22 cellular contexts compared by ENCODE assay signal in genomic region chr12:8541591-8541990, GRCh38. TPM values are rescaled to one million over a fixed set of nuclear protein-coding genes. Genes with fewer than 3 reads are reported as not detected.
"Had no signal": no experiment of that assay in that cellular context is flagged by ENCODE, and none has a peak within 500 bp of the region (broad histone marks: within the 10 kb centered on the region; RNA-seq: fewer than 3 reads in every experiment).

No MANE protein-coding gene starts in this region.

- H3K36me3 Mint-ChIP-seq: memory B cell; natural killer cell treated with Interleukin-12 subunit alpha and Interleukin-12 subunit beta and Interleukin-15 and Interleukin-18, amount 100 ng/mL, for 72 hours had no signal

- H3K4me3 ChIP-seq: coronary artery, gastrocnemius medialis, suprapubic skin, thyroid gland, vagina had no signal

- H3K9me3 ChIP-seq: gastrocnemius medialis, heart right ventricle, suprapubic skin, thyroid gland, upper lobe of right lung, vagina had no signal

- H3K27ac Mint-ChIP-seq: memory B cell; natural killer cell treated with Interleukin-12 subunit alpha and Interleukin-12 subunit beta and Interleukin-15 and Interleukin-18, amount 100 ng/mL, for 72 hours had no signal

- H3K36me3 ChIP-seq: gastrocnemius medialis, heart right ventricle, suprapubic skin, thyroid gland, upper lobe of right lung, vagina had no signal

- H3K4me1 ChIP-seq: gastrocnemius medialis, suprapubic skin, thyroid gland, upper lobe of right lung, vagina had no signal

- ATAC-seq: esophagus mucosa; natural killer cell treated with Interleukin-12 subunit alpha and Interleukin-12 subunit beta and Interleukin-15 and Interleukin-18, amount 100 ng/mL, for 72 hours had no signal

- DNase-seq: effector memory CD4-positive, alpha-beta T cell; gastrocnemius medialis; heart right ventricle; hypothalamus; midbrain; stimulated activated CD4-positive, alpha-beta T cell treated with anti-CD3 and anti-CD28 coated beads, Interleukin-2, amount 100 ng/mL, for 24 hours; stimulated activated CD4-positive, alpha-beta T cell treated with anti-CD3 and anti-CD28 coated beads, Interleukin-4, amount 100 ng/mL, for 4 hours; stimulated activated naive CD4-positive, alpha-beta T cell; thyroid gland; upper lobe of right lung had no signal

- H3K27me3 ChIP-seq: gastrocnemius medialis, thyroid gland, upper lobe of right lung, vagina had no signal

- H3K9me3 Mint-ChIP-seq: natural killer cell treated with Interleukin-12 subunit alpha and Interleukin-12 subunit beta and Interleukin-15 and Interleukin-18, amount 100 ng/mL, for 72 hours had no signal

- H3K4me3 Mint-ChIP-seq: memory B cell; natural killer cell treated with Interleukin-12 subunit alpha and Interleukin-12 subunit beta and Interleukin-15 and Interleukin-18, amount 100 ng/mL, for 72 hours had no signal

- H3K27ac ChIP-seq: coronary artery, gastrocnemius medialis, suprapubic skin, thyroid gland, vagina had no signal

RNA-seq across cellular contexts. Expression of gene CLEC4E, which starts 0.9 kb away (rescaled TPM):
- total RNA-seq: cerebellum; esophagus mucosa; fibroblast of villous mesenchyme; natural killer cell treated with Interleukin-12 subunit alpha and Interleukin-12 subunit beta and Interleukin-15 and Interleukin-18, amount 100 ng/mL, for 72 hours; osteoblast; pulmonary artery endothelial cell; skeletal muscle tissue; vagina had no signal

RNA-seq across cellular contexts. Expression of gene CLEC4D, which starts 28.3 kb away (rescaled TPM):
- total RNA-seq: cerebellum; fibroblast of villous mesenchyme; left lobe of liver; natural killer cell treated with Interleukin-12 subunit alpha and Interleukin-12 subunit beta and Interleukin-15 and Interleukin-18, amount 100 ng/mL, for 72 hours; osteoblast; pulmonary artery endothelial cell; suprapubic skin; vagina had no signal
